1 cellular context compared by ENCODE assay signal in the genomic region with DNA sequence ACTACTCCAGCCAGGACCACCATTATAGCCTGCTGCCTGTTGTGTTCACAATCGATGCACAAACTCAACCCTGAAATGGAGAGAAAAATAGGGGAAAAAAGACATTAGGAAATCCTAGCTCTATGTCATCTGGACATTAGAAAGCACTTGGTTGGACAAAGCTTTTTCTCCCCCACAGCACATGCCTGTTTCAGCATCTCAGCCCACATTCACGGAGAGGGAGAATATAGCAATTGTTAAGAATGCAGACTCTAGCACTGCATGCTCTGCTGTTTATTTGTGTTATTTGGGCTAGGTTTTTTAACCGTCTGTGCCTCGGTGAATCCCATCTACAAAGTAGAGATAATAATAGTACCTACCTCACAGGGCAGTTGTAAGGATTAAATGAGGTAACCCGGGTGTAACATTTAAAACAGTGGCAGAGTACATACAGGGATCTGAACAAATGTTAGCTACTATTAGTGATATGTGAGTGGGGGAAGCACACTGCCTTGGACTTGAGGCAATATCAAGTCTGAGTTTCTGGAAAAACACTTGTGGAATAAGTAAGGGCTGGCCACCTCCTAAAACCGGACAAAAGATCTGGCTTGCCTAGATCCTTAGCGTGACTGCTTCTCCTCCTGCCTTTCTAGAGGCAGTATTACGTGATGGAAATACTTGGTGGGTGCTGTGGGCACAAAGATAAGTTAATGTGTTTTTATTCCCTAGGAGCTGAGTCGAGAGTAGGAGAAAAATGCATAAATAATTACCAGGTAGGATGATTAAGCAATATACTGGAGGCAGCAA.
TF ChIP-seq lines count a peak whose summit lies in the region.

No MANE protein-coding gene starts in this region.

TF ChIP-seq in H1, 55 proteins besides CTCF, POLR2A, EP300 and RAD21:
- TF ChIP-seq CEBPB (IDR thresholded peaks at IDR 0.05; ENCODE audit: low read depth, low read length) (0 out of 2 replicates have a peak, but pooled peaks have one; percentile 19), YY1 (IDR thresholded peaks at IDR 0.05; ENCODE audit: low read depth, low read length) (no peak)
TF ChIP-seq in H1: peak in this region for 1.
